ENCODE assay signal across 8 cellular contexts in the genomic region with DNA sequence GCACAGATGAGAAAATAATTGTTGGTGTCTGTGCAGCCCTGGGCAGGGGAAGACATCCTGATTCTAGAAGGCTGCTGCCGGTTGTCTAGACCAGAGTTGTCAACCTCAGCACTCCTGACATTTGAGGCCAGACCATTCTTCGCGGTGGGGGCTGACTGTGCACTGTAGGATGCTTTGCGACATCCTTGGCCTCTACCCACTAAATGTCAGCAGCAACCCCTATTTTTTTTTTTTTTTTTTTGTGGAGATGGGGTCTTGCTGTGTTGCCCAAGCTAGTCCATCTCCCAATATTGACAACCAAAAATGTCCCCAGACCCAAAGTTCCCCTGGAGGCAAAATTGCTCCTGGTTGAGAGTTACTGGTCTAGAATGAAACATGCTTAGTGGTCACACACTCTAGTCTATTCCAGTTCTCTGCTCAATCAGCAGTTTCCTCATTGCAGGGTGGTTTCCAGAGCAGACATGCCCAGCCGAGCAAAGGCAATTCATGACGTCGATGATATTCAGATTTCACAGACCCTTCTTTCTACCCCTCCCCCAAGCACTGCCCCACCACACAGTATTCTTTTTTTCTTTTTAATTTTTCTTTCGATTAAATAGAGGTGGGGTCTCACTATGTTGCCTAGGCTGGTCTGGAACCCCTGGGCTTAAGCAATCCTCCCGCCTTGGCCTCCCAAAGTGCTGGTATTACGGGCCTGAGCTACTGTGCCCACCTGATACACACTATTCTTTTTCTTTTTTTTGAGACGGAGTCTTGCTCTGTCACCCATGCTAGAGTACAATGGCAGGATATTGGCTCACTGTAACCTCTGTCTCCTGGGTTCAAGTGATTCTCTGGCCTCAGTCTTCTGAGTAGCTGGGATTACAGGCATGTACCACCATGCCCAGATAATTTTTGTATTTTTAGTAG. TPM values are rescaled to one million over a fixed set of nuclear protein-coding genes. Genes with fewer than 3 reads are reported as not detected.
A peak's percentile ranks its signal among the peaks of the same experiment; 100 is the strongest.
DNase-seq lines count a peak whose midpoint lies in the region; ATAC-seq and FAIRE-seq lines count a peak whose summit lies in the region.

No MANE protein-coding gene starts in this region.

- DNase-seq in GM18507 (ENCODE audit: extremely low spot score, insufficient read length, low read depth) (no peak), NAMALWA (ENCODE audit: low spot score) (peak; percentile 85), medulla oblongata (ENCODE audit: extremely low spot score) (peak; percentile 63), ureter (ENCODE audit: low spot score) (no peak), NCI-H774 (lab: John Stamatoyannopoulos, UW) (no peak), DMS53 (lab: John Stamatoyannopoulos, UW) (no peak)
- no peak for DNase-seq in stimulated activated naive CD4-positive, alpha-beta T cell (lab: John Stamatoyannopoulos, UW)

- ATAC-seq in GM21786 (IDR thresholded peaks at IDR 0.05; ENCODE audit: unreplicated experiment): peak; percentile 49

- FAIRE-seq in GM18507 (lab: Jason Lieb, UNC): peak; percentile 99

RNA-seq across cellular contexts. Expression of gene C17orf99, which starts 9.0 kb away (rescaled TPM):
- total RNA-seq in ureter: 0.21 TPM

RNA-seq across cellular contexts. Expression of gene SYNGR2, which starts 13.2 kb away (rescaled TPM):
- 119 TPM for total RNA-seq in ureter

RNA-seq across cellular contexts. Expression of gene TMC8, which starts 24.6 kb away (rescaled TPM):
- 18.2 TPM for total RNA-seq in ureter

RNA-seq across cellular contexts. Expression of gene TMC6, which starts 26.6 kb away (rescaled TPM):
- 151 TPM for total RNA-seq in ureter

RNA-seq across cellular contexts. Expression of gene TK1, which starts 31.7 kb away (rescaled TPM):
- 1.2 TPM for total RNA-seq in ureter

Comparison
In these comparisons a context has a peak if more than half of its experiments do, and no peak if none do; other contexts are left out.
1. DNase-seq: peak in NAMALWA (single experiment) and medulla oblongata (single experiment); none in GM18507 (single experiment), ureter (single experiment), NCI-H774 (single experiment), stimulated activated naive CD4-positive, alpha-beta T cell (0 of 6) and DMS53 (single experiment).